13 cellular contexts compared by ENCODE assay signal in the genomic region with DNA sequence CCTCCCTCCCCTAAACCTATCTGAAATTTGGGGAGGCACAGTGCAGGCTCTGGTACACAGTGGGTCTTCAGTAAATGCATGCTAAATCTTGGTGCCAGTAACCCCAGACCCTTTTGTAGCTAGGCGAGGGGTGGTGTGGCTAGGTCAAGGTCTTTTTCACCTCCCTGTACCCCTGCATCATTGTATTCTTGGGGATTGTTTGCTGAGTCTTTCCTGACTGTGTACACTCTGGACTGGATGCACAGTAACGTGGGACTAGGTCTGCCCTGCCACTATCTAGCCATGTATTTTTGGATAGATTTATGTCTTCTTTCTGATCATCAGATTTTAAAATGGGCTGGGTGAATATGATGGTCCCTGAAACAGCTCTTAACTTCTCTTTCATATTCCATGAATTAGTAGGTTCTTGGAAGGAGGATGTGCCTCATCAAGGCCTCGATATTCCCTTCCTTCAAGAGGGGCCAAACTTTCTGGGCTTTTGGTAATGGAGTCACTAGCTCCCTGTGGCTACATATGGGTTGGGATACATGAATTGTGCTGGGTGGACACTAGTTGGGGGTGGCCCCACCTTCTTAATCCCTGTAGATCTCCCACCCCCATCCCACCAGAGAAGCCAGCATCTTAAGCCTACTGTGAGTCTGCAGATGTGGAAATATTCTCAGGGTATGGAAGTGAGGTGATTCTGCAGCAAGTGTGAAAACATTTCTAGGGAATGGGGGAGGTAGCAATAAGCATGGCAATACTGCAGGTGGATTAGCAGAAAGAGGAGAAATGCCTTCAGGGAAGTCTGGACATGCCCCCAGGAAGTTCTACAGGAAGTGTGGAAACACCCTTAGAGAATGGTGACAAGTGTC. TPM values are rescaled to one million over a fixed set of nuclear protein-coding genes. Genes with fewer than 3 reads are reported as not detected.
A peak's percentile ranks its signal among the peaks of the same experiment; 100 is the strongest.
DNase-seq lines count a peak whose midpoint lies in the region; ATAC-seq and TF ChIP-seq lines count a peak whose summit lies in the region.
"Had no signal": no experiment of that assay in that cellular context is flagged by ENCODE, and none has a peak within 500 bp of the region (broad histone marks: within the 10 kb centered on the region; RNA-seq: fewer than 3 reads in every experiment).

No MANE protein-coding gene starts in this region.

- CTCF ChIA-PET in CD8-positive, alpha-beta memory T cell (lab: Charles Lee): interaction anchor here (0.7 to 2.1 kb wide), 2 partner anchors 168 to 394 kb away, joined by 4 to 7 read pairs; no protein-coding TSS in a partner anchor

- no peaks in the 10 kb centered on the region for H3K36me3 ChIP-seq in CD8-positive, alpha-beta memory T cell (ENCODE audit: insufficient read depth, low read length)
- H3K36me3 ChIP-seq in adipocyte (ENCODE audit: control insufficient read depth, insufficient read depth, low read length, severe bottlenecking) (no peaks in the 10 kb centered on the region), liver (ENCODE audit: control insufficient read depth in 4 of 4, insufficient read depth in 3 of 4, low read depth in 1 of 4, low read length in 3 of 4) (peaks cover 0 to 2% (median 0%) of the 10 kb centered on the region in 4 donors), skeletal muscle tissue (ENCODE audit: control insufficient read depth in 3 of 3, insufficient read depth in 3 of 3, low read length in 3 of 3) (peaks cover 0 to 8% (median 8%) of the 10 kb centered on the region in 3 donors)

- 62% methylated on average over 3 of the region's 3 CpGs for WGBS in liver

- TF ChIP-seq CTCF in liver (IDR thresholded peaks at IDR 0.05; ENCODE audit: low read depth, low read length, missing input control): no peak

- DNase-seq in CD8-positive, alpha-beta memory T cell: no peak
- DNase-seq in adipocyte (ENCODE audit: low read depth) (no peak), hypothalamus (lab: John Stamatoyannopoulos, UW) (no peak)
- DNase-seq: KBM-7, NCI-H2171 had no signal

- H3K9me3 ChIP-seq in CD8-positive, alpha-beta memory T cell (ENCODE audit: low read length): no peaks in the 10 kb centered on the region
- no peaks in the 10 kb centered on the region for H3K9me3 ChIP-seq in adipocyte (ENCODE audit: control insufficient read depth, low read length)
- H3K9me3 ChIP-seq in liver (ENCODE audit: control insufficient read depth in 4 of 4, low read length in 3 of 4): no peaks in the 10 kb centered on the region
- H3K9me3 ChIP-seq in skeletal muscle tissue (ENCODE audit: control insufficient read depth in 3 of 3, low read length in 3 of 3): no peaks in the 10 kb centered on the region
- H3K9me3 ChIP-seq: SJSA1 had no signal

- no peaks in the 10 kb centered on the region for H3K9me3 Mint-ChIP-seq in CD8-positive, alpha-beta memory T cell
- H3K9me3 Mint-ChIP-seq: activated CD4-positive, alpha-beta memory T cell treated with anti-CD3 and anti-CD28 coated beads for 36 hours; stimulated activated naive CD8-positive, alpha-beta T cell treated with anti-CD3 and anti-CD28 coated beads, Interleukin-15, amount 100 ng/mL, for 72 hours had no signal

- TF ChIP-seq RAD21 in liver (IDR thresholded peaks at IDR 0.05): no peak

- H3K9ac ChIP-seq in adipocyte (ENCODE audit: low read length): peak overlapping the region; percentile 92
- no peak overlapping the region for H3K9ac ChIP-seq in liver (ENCODE audit: low read depth in 1 of 2, low read length in 2 of 2)
- peak overlapping the region; percentile 4 to 98 (median 91) for H3K9ac ChIP-seq in skeletal muscle tissue (ENCODE audit: low read depth in 1 of 3, low read length in 3 of 3)

- POLR2A ChIA-PET in CD8-positive, alpha-beta memory T cell (lab: Charles Lee): no interaction called here

- H3K27ac Mint-ChIP-seq in CD8-positive, alpha-beta memory T cell: peak overlapping the region; percentile 1 to 99 (median 97)
- H3K27ac Mint-ChIP-seq: activated CD4-positive, alpha-beta memory T cell treated with anti-CD3 and anti-CD28 coated beads for 36 hours; stimulated activated naive CD8-positive, alpha-beta T cell treated with anti-CD3 and anti-CD28 coated beads, Interleukin-15, amount 100 ng/mL, for 72 hours had no signal

- peaks cover 25 to 45% (median 28%) of the 10 kb centered on the region in 3 donors for H3K4me1 Mint-ChIP-seq in CD8-positive, alpha-beta memory T cell

- H3K4me1 ChIP-seq in CD8-positive, alpha-beta memory T cell (ENCODE audit: insufficient read depth, low read length): peaks cover 23% of the 10 kb centered on the region
- peaks cover 33% of the 10 kb centered on the region for H3K4me1 ChIP-seq in adipocyte (ENCODE audit: control insufficient read depth, insufficient read depth, low read length)
- peaks cover 9 to 60% (median 47%) of the 10 kb centered on the region in 4 donors for H3K4me1 ChIP-seq in liver (ENCODE audit: control insufficient read depth in 4 of 4, insufficient read depth in 4 of 4, low read length in 3 of 4)
- peaks cover 40 to 64% (median 56%) of the 10 kb centered on the region in 3 donors for H3K4me1 ChIP-seq in skeletal muscle tissue (ENCODE audit: control insufficient read depth in 3 of 3, insufficient read depth in 3 of 3, low read length in 3 of 3)

- H3K4me3 ChIP-seq in CD8-positive, alpha-beta memory T cell (ENCODE audit: low read length): no peak overlapping the region
- H3K4me3 ChIP-seq in adipocyte (ENCODE audit: low read length) (peak overlapping the region; percentile 94), liver (ENCODE audit: low read depth in 1 of 3, low read length in 3 of 3) (no peak overlapping the region), skeletal muscle tissue (ENCODE audit: low read length in 3 of 3) (peak overlapping the region in 1 of 3 donors; percentile 91)
- H3K4me3 ChIP-seq: SJSA1 had no signal

- ATAC-seq in HG03439 (IDR thresholded peaks at IDR 0.05; ENCODE audit: unreplicated experiment) (no peak), GM19463 (IDR thresholded peaks at IDR 0.05; ENCODE audit: unreplicated experiment) (no peak), GM19467 (IDR thresholded peaks at IDR 0.05; ENCODE audit: unreplicated experiment) (no peak)
- ATAC-seq: stimulated activated naive CD8-positive, alpha-beta T cell treated with anti-CD3 and anti-CD28 coated beads, Interleukin-15, amount 100 ng/mL, for 72 hours had no signal

- peak overlapping the region in 6 of 7 donors; percentile 43 to 94 (median 58) for H3K4me3 Mint-ChIP-seq in CD8-positive, alpha-beta memory T cell
- H3K4me3 Mint-ChIP-seq: stimulated activated naive CD8-positive, alpha-beta T cell treated with anti-CD3 and anti-CD28 coated beads, Interleukin-15, amount 100 ng/mL, for 72 hours had no signal

- peaks cover 0 to 6% (median 0%) of the 10 kb centered on the region in 3 donors for H3K36me3 Mint-ChIP-seq in CD8-positive, alpha-beta memory T cell
- H3K36me3 Mint-ChIP-seq: activated CD4-positive, alpha-beta memory T cell treated with anti-CD3 and anti-CD28 coated beads for 36 hours had no signal

- peaks cover 3 to 4% of the 10 kb centered on the region in 2 donors for H3K27me3 Mint-ChIP-seq in CD8-positive, alpha-beta memory T cell
- H3K27me3 Mint-ChIP-seq: activated CD4-positive, alpha-beta memory T cell treated with anti-CD3 and anti-CD28 coated beads for 36 hours had no signal

- no peak overlapping the region for H3K27ac ChIP-seq in CD8-positive, alpha-beta memory T cell (ENCODE audit: low read depth, low read length)
- H3K27ac ChIP-seq in liver (ENCODE audit: low read depth in 1 of 2, low read length in 2 of 2) (peak overlapping the region; percentile 99), skeletal muscle tissue (ENCODE audit: low read depth, low read length) (peak overlapping the region; percentile 99)
- H3K27ac ChIP-seq: SJSA1 had no signal

- H3K27me3 ChIP-seq in CD8-positive, alpha-beta memory T cell (ENCODE audit: insufficient read depth, low read length, poor library complexity, severe bottlenecking): no peaks in the 10 kb centered on the region
- H3K27me3 ChIP-seq in adipocyte (replicated peaks; ENCODE audit: control insufficient read depth, insufficient read depth, low read length) (peaks cover 9% of the 10 kb centered on the region), liver (ENCODE audit: control insufficient read depth in 4 of 4, insufficient read depth in 4 of 4, low read length in 3 of 4) (no peaks in the 10 kb centered on the region), skeletal muscle tissue (ENCODE audit: control insufficient read depth in 3 of 3, insufficient read depth in 3 of 3, low read length in 3 of 3) (no peaks in the 10 kb centered on the region)
- H3K27me3 ChIP-seq: SJSA1 had no signal

TF ChIP-seq in liver, 16 proteins besides CTCF, POLR2A, EP300 and RAD21 (continues in another document):
- TF ChIP-seq SP1 (IDR thresholded peaks at IDR 0.05) (no peak), HNF4G (IDR thresholded peaks at IDR 0.05) (no peak), GABPA (IDR thresholded peaks at IDR 0.05 in 1 of 2, conservative IDR thresholded peaks at IDR 0.05 in 1 of 2) (no peak), NR2F2 (IDR thresholded peaks at IDR 0.05) (no peak)
- TF ChIP-seq, protein P1, sequence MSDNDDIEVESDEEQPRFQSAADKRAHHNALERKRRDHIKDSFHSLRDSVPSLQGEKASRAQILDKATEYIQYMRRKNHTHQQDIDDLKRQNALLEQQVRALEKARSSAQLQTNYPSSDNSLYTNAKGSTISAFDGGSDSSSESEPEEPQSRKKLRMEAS (IDR thresholded peaks at IDR 0.05): no peak

RNA-seq across cellular contexts. Expression of a gene that starts 2.1 kb away (rescaled TPM):
- total RNA-seq in CD8-positive, alpha-beta memory T cell: 1 to 10 TPM; 3.5 to 3.6 TPM
- polyA plus RNA-seq in CD8-positive, alpha-beta memory T cell: 1.1 TPM
- 1 to 10 TPM; 3.0 to 9.5 TPM for total RNA-seq in liver
- 10 to 100 TPM in 1 of 2 donors, 1 to 10 TPM in 1; 4.5 to 14.5 TPM for polyA plus RNA-seq in liver
- 1.0 TPM for total RNA-seq in skeletal muscle tissue

RNA-seq across cellular contexts. Expression of a gene that starts 29.4 kb away (rescaled TPM):
- 10 to 100 TPM; 24.9 to 26.3 TPM for total RNA-seq in CD8-positive, alpha-beta memory T cell
- polyA plus RNA-seq in CD8-positive, alpha-beta memory T cell: 33.0 TPM
- 1 to 10 TPM; 6.4 to 7.2 TPM for total RNA-seq in liver
- 10 to 100 TPM in 1 of 2 donors, 1 to 10 TPM in 1; 7.2 to 10.0 TPM for polyA plus RNA-seq in liver
- 11.0 TPM for total RNA-seq in skeletal muscle tissue

Comparison
In these comparisons a context has a peak if more than half of its experiments do, and no peak if none do; other contexts are left out.
1. H3K9ac ChIP-seq: peak in adipocyte (single experiment) and skeletal muscle tissue (3 of 3); none in liver (0 of 2).